Comparison of ENCODE assay signal across 24 cellular contexts in genomic region chr17:83149326-83149725, GRCh38.
"Had no signal": no experiment of that assay in that cellular context is flagged by ENCODE, and none has a peak within 500 bp of the region (broad histone marks: within the 10 kb centered on the region; RNA-seq: fewer than 3 reads in every experiment).

No MANE protein-coding gene starts in this region.

- H3K4me3 ChIP-seq: heart left ventricle, left lung, right atrium auricular region, tibial nerve had no signal

- H3K9ac ChIP-seq: parathyroid adenoma had no signal

- H3K36me3 Mint-ChIP-seq: T-cell had no signal

- H3K9me3 ChIP-seq: heart left ventricle, left lung, right atrium auricular region, tibial nerve had no signal

- H3K4me1 ChIP-seq: foreskin keratinocyte, parathyroid adenoma had no signal

- H3K27me3 ChIP-seq: right atrium auricular region, tibial nerve had no signal

- H3K27ac ChIP-seq: foreskin keratinocyte, heart left ventricle, left lung, parathyroid adenoma, right atrium auricular region had no signal

- H3K27ac Mint-ChIP-seq: activated CD4-positive, alpha-beta T cell treated with anti-CD3 and anti-CD28 coated beads for 36 hours; activated T-helper 1 cell treated with anti-CD3 and anti-CD28 coated beads, Interleukin-12 subunit alpha, Interleukin-12 subunit beta, Interleukin-2, Interleukin-4 antibody, amounts not matched to agents 30 ng/mL and 10 ng/mL and 1 ng/mL, durations not matched to agents 14 hours and 24 hours and 36 hours; T-cell had no signal

- H3K4me1 Mint-ChIP-seq: activated CD4-positive, alpha-beta T cell treated with anti-CD3 and anti-CD28 coated beads for 36 hours; T-cell had no signal

- H3K79me2 ChIP-seq: parathyroid adenoma had no signal

- DNase-seq: activated CD4-positive, alpha-beta T cell treated with anti-CD3 and anti-CD28 coated beads for 36 hours; activated CD4-positive, alpha-beta T cell treated with anti-CD3 and anti-CD28 coated beads, Interleukin-2, amount 50 U/mL, for 48 hours; activated CD4-positive, CD25-positive, alpha-beta regulatory T cell; activated CD8-positive, alpha-beta memory T cell treated with anti-CD3 and anti-CD28 coated beads for 24 hours; activated effector memory CD4-positive, alpha-beta T cell treated with anti-CD3 and anti-CD28 coated beads, Interleukin-2, amount 50 U/mL, for 16 hours; activated naive CD4-positive, alpha-beta T cell treated with anti-CD3 and anti-CD28 coated beads, Interleukin-2, amount 50 U/mL, for 16 hours; amniotic stem cell; central memory CD4-positive, alpha-beta T cell; effector memory CD4-positive, alpha-beta T cell; foreskin keratinocyte; heart left ventricle; kidney glomerular epithelial cell; occipital lobe; stimulated activated CD4-positive, alpha-beta T cell treated with anti-CD3 and anti-CD28 coated beads, Interleukin-2, amount 100 ng/mL, for 48 hours; stimulated activated naive CD4-positive, alpha-beta T cell treated with Interleukin-2 at 50 U/mL for 16 hours; T-cell had no signal

- H3K36me3 ChIP-seq: heart left ventricle, left lung, right atrium auricular region, tibial nerve had no signal

- H2AFZ ChIP-seq: parathyroid adenoma had no signal

- H3K9me3 Mint-ChIP-seq: activated T-helper 1 cell treated with anti-CD3 and anti-CD28 coated beads, Interleukin-12 subunit alpha, Interleukin-12 subunit beta, Interleukin-2, Interleukin-4 antibody, amounts not matched to agents 30 ng/mL and 10 ng/mL and 1 ng/mL, durations not matched to agents 14 hours and 24 hours and 36 hours had no signal

- H3K4me3 Mint-ChIP-seq: activated CD4-positive, alpha-beta T cell treated with anti-CD3 and anti-CD28 coated beads for 36 hours; activated T-helper 1 cell treated with anti-CD3 and anti-CD28 coated beads, Interleukin-12 subunit alpha, Interleukin-12 subunit beta, Interleukin-2, Interleukin-4 antibody, amounts not matched to agents 30 ng/mL and 10 ng/mL and 1 ng/mL, durations not matched to agents 14 hours and 24 hours and 36 hours; T-cell had no signal

- ATAC-seq: activated CD4-positive, alpha-beta T cell treated with anti-CD3 and anti-CD28 coated beads for 36 hours; esophagus mucosa; foreskin keratinocyte; heart left ventricle; left lung; T-cell had no signal

- FAIRE-seq: astrocyte, endothelial cell of umbilical vein had no signal
